In genomic region chr10:132590094-132590751, GRCh38 we compare ENCODE assay signal across 16 cellular contexts. TPM values are rescaled to one million over a fixed set of nuclear protein-coding genes. Genes with fewer than 3 reads are reported as not detected.
DNase-seq lines count a peak whose midpoint lies in the region; TF ChIP-seq lines count a peak whose summit lies in the region.
"Had no signal": no experiment of that assay in that cellular context is flagged by ENCODE, and none has a peak within 500 bp of the region (broad histone marks: within the 10 kb centered on the region; RNA-seq: fewer than 3 reads in every experiment).

No MANE protein-coding gene starts in this region.

- POLR2A ChIA-PET in PC-9 (lab: Charles Lee; ENCODE audit: unreplicated experiment) = no interaction called here

- peaks cover 17% of the 10 kb centered on the region for H3F3A ChIP-seq in PC-9 (ENCODE audit: insufficient read depth, low read depth)

- H3K79me2 ChIP-seq in PC-9 (ENCODE audit: low read depth) = peaks cover 30% of the 10 kb centered on the region

- H4K20me1 ChIP-seq in BLaER1 = peaks cover 74% of the 10 kb centered on the region
- H4K20me1 ChIP-seq in PC-9 (ENCODE audit: insufficient read depth) = no peaks in the 10 kb centered on the region

- TF ChIP-seq EP300 in sigmoid colon (IDR thresholded peaks at IDR 0.05) = no peak

- 95 to 96% methylated on average over 22 to 27 of the region's 33 CpGs for WGBS in esophagus squamous epithelium, 2 donors
- 94 to 95% methylated on average over 33 of the region's 33 CpGs for WGBS in sigmoid colon, 2 donors

- H3K27ac ChIP-seq in BLaER1 (peak overlapping the region; percentile 86), PC-9 (no peak overlapping the region), esophagus squamous epithelium (peak overlapping the region in 3 of 4 donors; percentile 67 to 81 (median 73)), sigmoid colon (peak overlapping the region; percentile 71 to 84 (median 80))

- H2AFZ ChIP-seq in PC-9 = no peak overlapping the region

- peak overlapping the region; percentile 68; the same call in 1 of the 2 replicates for H3K9ac ChIP-seq in BLaER1

- H3K9me2 ChIP-seq in PC-9 (ENCODE audit: insufficient read depth) = no peaks in the 10 kb centered on the region

- TF ChIP-seq CTCF in PC-9 (conservative IDR thresholded peaks at IDR 0.05) = no peak
- TF ChIP-seq CTCF in esophagus squamous epithelium (IDR thresholded peaks at IDR 0.05) = no peak
- no peak for TF ChIP-seq CTCF in sigmoid colon (IDR thresholded peaks at IDR 0.05)

- H3K4me1 ChIP-seq in BLaER1 (peaks cover 92% of the 10 kb centered on the region), PC-9 (replicated peaks; ENCODE audit: insufficient read depth) (peaks cover 26% of the 10 kb centered on the region), esophagus squamous epithelium (peaks cover 34 to 100% (median 53%) of the 10 kb centered on the region in 3 donors), sigmoid colon (peaks cover 0 to 99% (median 92%) of the 10 kb centered on the region in 4 donors)

- H3K27me3 ChIP-seq in BLaER1 (no peaks in the 10 kb centered on the region), PC-9 (ENCODE audit: insufficient read depth, low read depth) (no peaks in the 10 kb centered on the region), esophagus squamous epithelium (no peaks in the 10 kb centered on the region), sigmoid colon (no peaks in the 10 kb centered on the region)

- CTCF ChIA-PET in PC-9 (lab: Charles Lee) = no interaction called here

- H3K9me3 ChIP-seq in BLaER1 (no peaks in the 10 kb centered on the region), PC-9 (ENCODE audit: insufficient read depth, low read depth) (no peaks in the 10 kb centered on the region), esophagus squamous epithelium (no peaks in the 10 kb centered on the region), sigmoid colon (no peaks in the 10 kb centered on the region)

- H3K4me3 ChIP-seq in BLaER1 (no peak overlapping the region), PC-9 (no peak overlapping the region), esophagus squamous epithelium (no peak overlapping the region), sigmoid colon (no peak overlapping the region)

- DNase-seq in PC-9 = no peak
- no peak for DNase-seq in esophagus squamous epithelium (lab: John Stamatoyannopoulos, UW)
- peak; percentile 58 for DNase-seq in sigmoid colon
- no peak for DNase-seq in SK-N-DZ (ENCODE audit: low spot score)
- no peak for DNase-seq in HPDE6-E6E7 (ENCODE audit: extremely low spot score)
- no peak for DNase-seq in Kasumi-1 (lab: John Stamatoyannopoulos, UW)
- DNase-seq in GDM1 (lab: John Stamatoyannopoulos, UW) = no peak
- DNase-seq: activated CD4-positive, alpha-beta T cell treated with anti-CD3 and anti-CD28 coated beads for 48 hours; activated naive CD4-positive, alpha-beta T cell treated with anti-CD3 and anti-CD28 coated beads, Interleukin-2, amount 10 ng/mL, durations not matched to agents 7 days and 5 days; AML-193; islet precursor cell; NCI-H187 treated with DMSO at 0.1 percent for 48 hours; NCI-H510A treated with DMSO at 0.1 percent for 48 hours; nucleus accumbens; stimulated activated CD4-positive, alpha-beta T cell treated with anti-CD3 and anti-CD28 coated beads, Interleukin-1b, Interleukin-23, amount 100 ng/mL, for 48 hours had no signal

- no TSS peak for BruUV-seq in PC-9 (replicated peaks; lab: Mats Ljungman, UMichigan)

- TF ChIP-seq POLR2A in esophagus squamous epithelium (IDR thresholded peaks at IDR 0.05) (no peak), sigmoid colon (IDR thresholded peaks at IDR 0.05) (no peak)

- H3K36me3 ChIP-seq in BLaER1 (no peaks in the 10 kb centered on the region), PC-9 (ENCODE audit: low read depth) (no peaks in the 10 kb centered on the region), esophagus squamous epithelium (no peaks in the 10 kb centered on the region), sigmoid colon (no peaks in the 10 kb centered on the region)

- intact Hi-C loops in PC-9 (cut with micrococcal nuclease; ENCODE audit: unreplicated experiment) = loop anchor here (2.0 to 5.0 kb wide), 3 partner anchors 47 to 128 kb away; partner anchors contain the start of gene INPP5A
- intact Hi-C loops in esophagus squamous epithelium (cut with DNase I) = no loop called here
- intact Hi-C loops in sigmoid colon (cut with DNase I) = no loop called here

- H3K4me2 ChIP-seq in BLaER1 = peak overlapping the region; percentile 95
- peak overlapping the region; percentile 49 for H3K4me2 ChIP-seq in PC-9

RNA-seq across cellular contexts. Expression of gene INPP5A, which starts 52.6 kb away (rescaled TPM):
- total RNA-seq in PC-9 (2021) (18.4 and 18.8 TPM in 2 replicates), esophagus squamous epithelium (10 to 100 TPM; 16.9 to 58.2 (median 29.5) TPM), sigmoid colon (100 to 1,000 TPM; 100 to 132 (median 112) TPM)
- 10 to 100 TPM; 17.6 to 21.0 (median 20.3) TPM for polyA plus RNA-seq in sigmoid colon
- polyA plus RNA-seq in SK-N-DZ (2014; cell fraction: cytosol; rRNA removed) = 23.6 and 25.3 TPM in 2 replicates
- 13.8 and 15.2 TPM in 2 replicates for polyA plus RNA-seq in SK-N-DZ (2014; cell fraction: nucleus; rRNA removed)
